ENCODE assay signal across 10 cellular contexts in genomic region chr6:5287205-5287965, GRCh38. TPM values are rescaled to one million over a fixed set of nuclear protein-coding genes. Genes with fewer than 3 reads are reported as not detected.
DNase-seq lines count a peak whose midpoint lies in the region; ATAC-seq and TF ChIP-seq lines count a peak whose summit lies in the region.
"Had no signal": no experiment of that assay in that cellular context is flagged by ENCODE, and none has a peak within 500 bp of the region (broad histone marks: within the 10 kb centered on the region; RNA-seq: fewer than 3 reads in every experiment).

No MANE protein-coding gene starts in this region.

- no peaks in the 10 kb centered on the region for H3K9me3 ChIP-seq in skeletal muscle satellite cell (replicated peaks; ENCODE audit: low read length)
- H3K9me3 ChIP-seq in neuronal stem cell (replicated peaks in 1 of 2; ENCODE audit: control insufficient read depth in 2 of 2, insufficient read depth in 1 of 2, low read depth in 1 of 2, low read length in 2 of 2): no peaks in the 10 kb centered on the region

- no peak overlapping the region for H3K18ac ChIP-seq in neuronal stem cell (ENCODE audit: low read length)

- H2AK5ac ChIP-seq in neuronal stem cell (ENCODE audit: low read depth, low read length): no peak overlapping the region

- no peak overlapping the region for H2BK120ac ChIP-seq in neuronal stem cell (ENCODE audit: low read depth, low read length)

- H3K79me1 ChIP-seq in neuronal stem cell (ENCODE audit: low read depth, low read length): no peaks in the 10 kb centered on the region

- no peak overlapping the region for H3K23ac ChIP-seq in neuronal stem cell (ENCODE audit: low read depth, low read length, poor library complexity)

- no peak overlapping the region for H3K4ac ChIP-seq in neuronal stem cell (ENCODE audit: low read length)

- no peak overlapping the region for H2AFZ ChIP-seq in neuronal stem cell (ENCODE audit: low read length)

- peaks cover 11% of the 10 kb centered on the region for H3K4me1 ChIP-seq in skeletal muscle satellite cell (ENCODE audit: control insufficient read depth, insufficient read depth, low read length)
- H3K4me1 ChIP-seq in neuronal stem cell (ENCODE audit: control insufficient read depth in 2 of 2, insufficient read depth in 1 of 2, low read depth in 1 of 2, low read length in 2 of 2): no peaks in the 10 kb centered on the region

- H3K36me3 ChIP-seq in skeletal muscle satellite cell (ENCODE audit: insufficient read depth, low read length): no peaks in the 10 kb centered on the region
- no peaks in the 10 kb centered on the region for H3K36me3 ChIP-seq in neuronal stem cell (replicated peaks in 1 of 2; ENCODE audit: control insufficient read depth in 2 of 2, insufficient read depth in 2 of 2, low read length in 2 of 2)

- no CpG with 5 or more reads among the region's 12 CpGs for WGBS in neuronal stem cell (ENCODE audit: extremely low coverage in 2 of 2, insufficient read length in 2 of 2, insufficient replicate concordance in 1 of 2), 2 donors

- ATAC-seq in SK-N-SH treated with all-trans-retinoic acid at 6 μM for 48 hours: peak; percentile 95
- ATAC-seq: activated CD8-positive, alpha-beta T cell treated with anti-CD3 and anti-CD28 coated beads for 36 hours; esophagus mucosa had no signal

- H4K8ac ChIP-seq in neuronal stem cell (ENCODE audit: low read depth, low read length): no peak overlapping the region

- H3K27me3 ChIP-seq in skeletal muscle satellite cell (ENCODE audit: control insufficient read depth, insufficient read depth, low read length): no peaks in the 10 kb centered on the region
- no peaks in the 10 kb centered on the region for H3K27me3 ChIP-seq in neuronal stem cell (ENCODE audit: control insufficient read depth in 3 of 3, insufficient read depth in 3 of 3, low read depth in 1 of 3, low read length in 3 of 3)

- H2BK12ac ChIP-seq in neuronal stem cell (ENCODE audit: low read length): no peak overlapping the region

- H3K4me2 ChIP-seq in skeletal muscle satellite cell (ENCODE audit: low read length): peak overlapping the region; percentile 73
- no peak overlapping the region for H3K4me2 ChIP-seq in neuronal stem cell (ENCODE audit: insufficient read depth, low read length, poor library complexity, severe bottlenecking)

- H2BK15ac ChIP-seq in neuronal stem cell (ENCODE audit: low read length): no peak overlapping the region

- peak overlapping the region; percentile 2 for H3K9ac ChIP-seq in skeletal muscle satellite cell (ENCODE audit: low read depth, low read length)
- H3K9ac ChIP-seq in neuronal stem cell (ENCODE audit: low read depth, low read length, poor library complexity): no peak overlapping the region

- no peak overlapping the region for H4K91ac ChIP-seq in neuronal stem cell (ENCODE audit: low read depth, low read length, poor library complexity)

- no peak overlapping the region for H3K27ac ChIP-seq in neuronal stem cell (replicated peaks; ENCODE audit: low read length)

- H2BK5ac ChIP-seq in neuronal stem cell (ENCODE audit: low read length): no peak overlapping the region

- DNase-seq in GM04504 (ENCODE audit: low read depth): peak; percentile 52
- peak; percentile 29 for DNase-seq in fibroblast of the conjunctiva (ENCODE audit: low read depth)
- no peak for DNase-seq in neuronal stem cell (ENCODE audit: low spot score)
- no peak for DNase-seq in amygdala (lab: John Stamatoyannopoulos, UW)
- no peak for DNase-seq in stimulated activated naive CD4-positive, alpha-beta T cell (lab: John Stamatoyannopoulos, UW)
- DNase-seq in NCI-H1417 treated with DMSO at 0.1 percent for 48 hours (lab: John Stamatoyannopoulos, UW): no peak
- DNase-seq: activated CD8-positive, alpha-beta T cell treated with anti-CD3 and anti-CD28 coated beads for 36 hours had no signal

- H3K4me3 ChIP-seq in skeletal muscle satellite cell (ENCODE audit: low read length) (peak overlapping the region; percentile 31), neuronal stem cell (ENCODE audit: low read length in 2 of 2) (no peak overlapping the region)

- H3K14ac ChIP-seq in neuronal stem cell (ENCODE audit: low read length): no peak overlapping the region

TF ChIP-seq in SK-N-SH treated with all-trans-retinoic acid at 6 μM for 48 hours, 23 proteins besides CTCF, POLR2A, EP300 and RAD21 (continues in another document):
- TF ChIP-seq, protein P1, sequence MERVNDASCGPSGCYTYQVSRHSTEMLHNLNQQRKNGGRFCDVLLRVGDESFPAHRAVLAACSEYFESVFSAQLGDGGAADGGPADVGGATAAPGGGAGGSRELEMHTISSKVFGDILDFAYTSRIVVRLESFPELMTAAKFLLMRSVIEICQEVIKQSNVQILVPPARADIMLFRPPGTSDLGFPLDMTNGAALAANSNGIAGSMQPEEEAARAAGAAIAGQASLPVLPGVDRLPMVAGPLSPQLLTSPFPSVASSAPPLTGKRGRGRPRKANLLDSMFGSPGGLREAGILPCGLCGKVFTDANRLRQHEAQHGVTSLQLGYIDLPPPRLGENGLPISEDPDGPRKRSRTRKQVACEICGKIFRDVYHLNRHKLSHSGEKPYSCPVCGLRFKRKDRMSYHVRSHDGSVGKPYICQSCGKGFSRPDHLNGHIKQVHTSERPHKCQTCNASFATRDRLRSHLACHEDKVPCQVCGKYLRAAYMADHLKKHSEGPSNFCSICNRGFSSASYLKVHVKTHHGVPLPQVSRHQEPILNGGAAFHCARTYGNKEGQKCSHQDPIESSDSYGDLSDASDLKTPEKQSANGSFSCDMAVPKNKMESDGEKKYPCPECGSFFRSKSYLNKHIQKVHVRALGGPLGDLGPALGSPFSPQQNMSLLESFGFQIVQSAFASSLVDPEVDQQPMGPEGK (CRISPR knock-in tag; IDR thresholded peaks at IDR 0.05; ENCODE audit: borderline replicate concordance): no peak
- TF ChIP-seq ARNTL (CRISPR knock-in tag; IDR thresholded peaks at IDR 0.05; ENCODE audit: borderline replicate concordance, low read depth) (no peak), ZFP3 (CRISPR knock-in tag; IDR thresholded peaks at IDR 0.05) (no peak), RARB (CRISPR knock-in tag; IDR thresholded peaks at IDR 0.05) (no peak), ZNF70 (CRISPR knock-in tag; IDR thresholded peaks at IDR 0.05) (no peak), TSHZ2 (CRISPR knock-in tag; IDR thresholded peaks at IDR 0.05) (no peak), ZC3H10 (CRISPR knock-in tag; IDR thresholded peaks at IDR 0.05) (no peak), CSDC2 (CRISPR knock-in tag; IDR thresholded peaks at IDR 0.05) (no peak), GLIS3 (CRISPR knock-in tag; IDR thresholded peaks at IDR 0.05) (no peak), OSR1 (CRISPR knock-in tag; IDR thresholded peaks at IDR 0.05) (no peak), SNAI2 (CRISPR knock-in tag; IDR thresholded peaks at IDR 0.05) (no peak), ZNF565 (CRISPR knock-in tag; conservative IDR thresholded peaks at IDR 0.05; ENCODE audit: low read depth) (no peak)
- TF ChIP-seq, protein P2, sequence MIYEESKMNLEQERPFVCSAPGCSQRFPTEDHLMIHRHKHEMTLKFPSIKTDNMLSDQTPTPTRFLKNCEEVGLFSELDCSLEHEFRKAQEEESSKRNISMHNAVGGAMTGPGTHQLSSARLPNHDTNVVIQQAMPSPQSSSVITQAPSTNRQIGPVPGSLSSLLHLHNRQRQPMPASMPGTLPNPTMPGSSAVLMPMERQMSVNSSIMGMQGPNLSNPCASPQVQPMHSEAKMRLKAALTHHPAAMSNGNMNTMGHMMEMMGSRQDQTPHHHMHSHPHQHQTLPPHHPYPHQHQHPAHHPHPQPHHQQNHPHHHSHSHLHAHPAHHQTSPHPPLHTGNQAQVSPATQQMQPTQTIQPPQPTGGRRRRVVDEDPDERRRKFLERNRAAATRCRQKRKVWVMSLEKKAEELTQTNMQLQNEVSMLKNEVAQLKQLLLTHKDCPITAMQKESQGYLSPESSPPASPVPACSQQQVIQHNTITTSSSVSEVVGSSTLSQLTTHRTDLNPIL (CRISPR knock-in tag; IDR thresholded peaks at IDR 0.05; ENCODE audit: low read depth): no peak

RNA-seq across cellular contexts. Expression of gene FARS2, which starts 26.1 kb away (rescaled TPM):
- 22.9 and 27.9 TPM in 2 replicates for total RNA-seq in skeletal muscle satellite cell (2012; rRNA removed)
- polyA plus RNA-seq in neuronal stem cell (2013, experiment 1 of 2): 6.7 TPM
- 6.7 TPM for polyA plus RNA-seq in neuronal stem cell (2013, experiment 2 of 2)

RNA-seq across cellular contexts. Expression of gene LYRM4, which starts 26.6 kb away (rescaled TPM):
- 13.1 and 14.7 TPM in 2 replicates for total RNA-seq in skeletal muscle satellite cell (2012; rRNA removed)
- polyA plus RNA-seq in neuronal stem cell (2013, experiment 1 of 2): 49.6 TPM
- 51.2 TPM for polyA plus RNA-seq in neuronal stem cell (2013, experiment 2 of 2)

Comparison
In these comparisons a context has a peak if more than half of its experiments do, and no peak if none do; other contexts are left out.
1. DNase-seq: peak in GM04504 (single experiment) and fibroblast of the conjunctiva (single experiment); none in neuronal stem cell (single experiment), amygdala (0 of 56), stimulated activated naive CD4-positive, alpha-beta T cell (0 of 6) and NCI-H1417 treated with DMSO at 0.1 percent for 48 hours (single experiment).